In the genomic region with DNA sequence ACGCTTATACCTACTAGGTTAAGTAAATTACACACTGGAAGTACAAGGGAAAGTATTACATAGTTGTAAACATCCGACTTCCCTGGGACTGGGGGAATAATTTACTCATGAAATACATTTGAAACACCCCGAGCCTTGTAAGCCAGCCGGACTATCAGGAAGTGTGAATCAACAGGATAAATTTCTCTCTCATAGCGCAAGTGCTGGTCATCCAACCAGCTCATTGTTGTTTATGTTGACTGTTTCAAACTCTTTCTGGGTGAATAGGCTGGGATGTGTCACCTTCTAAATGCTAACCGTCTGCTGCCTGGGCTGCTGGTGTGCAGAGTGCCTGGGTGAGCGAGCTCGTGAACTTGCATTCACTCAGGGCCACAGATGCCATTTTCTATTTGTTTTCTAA, we compare ENCODE assay signal across 14 cellular contexts. TPM values are rescaled to one million over a fixed set of nuclear protein-coding genes. Genes with fewer than 3 reads are reported as not detected.
A peak's percentile ranks its signal among the peaks of the same experiment; 100 is the strongest.
DNase-seq lines count a peak whose midpoint lies in the region; FAIRE-seq and TF ChIP-seq lines count a peak whose summit lies in the region.
"Had no signal": no experiment of that assay in that cellular context is flagged by ENCODE, and none has a peak within 500 bp of the region (broad histone marks: within the 10 kb centered on the region; RNA-seq: fewer than 3 reads in every experiment).

No MANE protein-coding gene starts in this region.

- DNase-seq in AG08395 (ENCODE audit: low spot score) (peak; percentile 92), HS-5 (ENCODE audit: low read depth) (peak; percentile 89), astrocyte of the hippocampus (ENCODE audit: low read depth, low spot score) (peak; percentile 84), kidney (peak; percentile 79), NK-92 (lab: John Stamatoyannopoulos, UW; ENCODE audit: unreplicated experiment) (no peak), NCI-H1048 (lab: John Stamatoyannopoulos, UW) (no peak)
- DNase-seq in activated naive CD4-positive, alpha-beta T cell treated with anti-CD3 and anti-CD28 coated beads, Interleukin-2, amount 10 ng/mL, durations not matched to agents 7 days and 5 days, result no peak
- no peak for DNase-seq in NK-92 treated with Interleukin-12 subunit alpha and Interleukin-12 subunit beta, amount 100 ng/mL, for 24 hours (lab: John Stamatoyannopoulos, UW)
- DNase-seq: activated CD4-positive, CD25-positive, alpha-beta regulatory T cell treated with anti-CD3 and anti-CD28 coated beads, Interleukin-2, amount 50 U/mL, for 72 hours; activated effector memory CD4-positive, alpha-beta T cell treated with Interleukin-2 at 50 U/mL for 16 hours; NCI-H1694 treated with DMSO at 0.1 percent for 48 hours; ovary had no signal

- intact Hi-C loops in kidney (cut with DNase I), result no loop called here

- FAIRE-seq in kidney (lab: Jason Lieb, UNC), result no peak

- H3K27ac Mint-ChIP-seq in activated naive CD4-positive, alpha-beta T cell treated with anti-CD3 and anti-CD28 coated beads, Interleukin-2, amount 10 ng/mL, durations not matched to agents 7 days and 5 days, result no peak overlapping the region
- H3K27ac Mint-ChIP-seq: dendritic cell treated with granulocyte-macrophage colony-stimulating factor and Interleukin-4, amounts not matched to agents 40 ng/mL and 50 ng/mL, for 4 days; type B pancreatic cell had no signal

- peaks cover 0 to 6% of the 10 kb centered on the region in 2 donors for H3K4me1 ChIP-seq in kidney (ENCODE audit: control insufficient read depth in 1 of 2, insufficient read depth in 1 of 2, low read depth in 1 of 2, low read length in 2 of 2)

- peaks cover 12% of the 10 kb centered on the region for H3K4me1 Mint-ChIP-seq in activated naive CD4-positive, alpha-beta T cell treated with anti-CD3 and anti-CD28 coated beads, Interleukin-2, amount 10 ng/mL, durations not matched to agents 7 days and 5 days

- no peaks in the 10 kb centered on the region for H3K9me3 ChIP-seq in kidney (ENCODE audit: control insufficient read depth in 1 of 2, low read length in 2 of 2)
- H3K9me3 ChIP-seq: ovary had no signal

- no peaks in the 10 kb centered on the region for H3K36me3 ChIP-seq in kidney (ENCODE audit: control insufficient read depth in 1 of 2, insufficient read depth in 2 of 2, low read length in 2 of 2)
- H3K36me3 ChIP-seq: ovary had no signal

- CTCF ChIA-PET in activated naive CD4-positive, alpha-beta T cell treated with anti-CD3 and anti-CD28 coated beads, Interleukin-2, amount 10 ng/mL, durations not matched to agents 7 days and 5 days (lab: Charles Lee), result interaction anchor here (2.2 kb wide), 1 partner anchor 8 kb away, joined by 7 read pairs; no protein-coding TSS in a partner anchor

- H3K36me3 Mint-ChIP-seq in activated naive CD4-positive, alpha-beta T cell treated with anti-CD3 and anti-CD28 coated beads, Interleukin-2, amount 10 ng/mL, durations not matched to agents 7 days and 5 days, result no peaks in the 10 kb centered on the region
- H3K36me3 Mint-ChIP-seq: type B pancreatic cell had no signal

- no peak overlapping the region for H3K4me3 ChIP-seq in kidney (ENCODE audit: low read length in 2 of 2)
- H3K4me3 ChIP-seq: ovary had no signal

- no peak overlapping the region for H3K27ac ChIP-seq in kidney (ENCODE audit: low read depth in 2 of 2, low read length in 2 of 2)
- H3K27ac ChIP-seq: ovary had no signal

- H3K27me3 Mint-ChIP-seq in activated naive CD4-positive, alpha-beta T cell treated with anti-CD3 and anti-CD28 coated beads, Interleukin-2, amount 10 ng/mL, durations not matched to agents 7 days and 5 days, result peaks cover 77% of the 10 kb centered on the region

- no peak for TF ChIP-seq CTCF in kidney (IDR thresholded peaks at IDR 0.05; ENCODE audit: borderline replicate concordance, extremely low read depth, insufficient read depth)

- no peak overlapping the region for H3K9ac ChIP-seq in kidney (ENCODE audit: low read length in 2 of 2)

- H3K4me3 Mint-ChIP-seq in activated naive CD4-positive, alpha-beta T cell treated with anti-CD3 and anti-CD28 coated beads, Interleukin-2, amount 10 ng/mL, durations not matched to agents 7 days and 5 days, result no peak overlapping the region
- H3K4me3 Mint-ChIP-seq: dendritic cell treated with granulocyte-macrophage colony-stimulating factor and Interleukin-4, amounts not matched to agents 40 ng/mL and 50 ng/mL, for 4 days; type B pancreatic cell had no signal

- H3K9me3 Mint-ChIP-seq in activated naive CD4-positive, alpha-beta T cell treated with anti-CD3 and anti-CD28 coated beads, Interleukin-2, amount 10 ng/mL, durations not matched to agents 7 days and 5 days, result no peaks in the 10 kb centered on the region
- H3K9me3 Mint-ChIP-seq: dendritic cell treated with granulocyte-macrophage colony-stimulating factor and Interleukin-4, amounts not matched to agents 40 ng/mL and 50 ng/mL, for 4 days; type B pancreatic cell had no signal

RNA-seq across cellular contexts. Expression of a gene that starts 5.0 kb away (rescaled TPM):
- 10.0 TPM for total RNA-seq in kidney
- polyA plus RNA-seq in kidney (ENCODE audit: insufficient read depth, low read depth, low replicate concordance), result 5.0 TPM

Comparison
In these comparisons a context has a peak if more than half of its experiments do, and no peak if none do; other contexts are left out.
1. DNase-seq: peak in AG08395 (single experiment), HS-5 (single experiment), astrocyte of the hippocampus (single experiment) and kidney (single experiment); none in activated naive CD4-positive, alpha-beta T cell treated with anti-CD3 and anti-CD28 coated beads, Interleukin-2, amount 10 ng/mL, durations not matched to agents 7 days and 5 days (single experiment), NK-92 (single experiment), NK-92 treated with Interleukin-12 subunit alpha and Interleukin-12 subunit beta, amount 100 ng/mL, for 24 hours (single experiment) and NCI-H1048 (single experiment).